ENCODE assay signal across 8 cellular contexts in genomic region chr7:148940702-148941597, GRCh38. TPM values are rescaled to one million over a fixed set of nuclear protein-coding genes. Genes with fewer than 3 reads are reported as not detected.
DNase-seq lines count a peak whose midpoint lies in the region; ATAC-seq and TF ChIP-seq lines count a peak whose summit lies in the region.

No MANE protein-coding gene starts in this region.

- H3K4me3 Mint-ChIP-seq in IgD-negative memory B cell: peak overlapping the region; percentile 94 to 99 (median 98)

- no peak for TF ChIP-seq CTCF in esophagus muscularis mucosa (IDR thresholded peaks at IDR 0.05)

- no peaks in the 10 kb centered on the region for H3K36me3 Mint-ChIP-seq in IgD-negative memory B cell

- H3K4me1 ChIP-seq in esophagus muscularis mucosa: peaks cover 5 to 17% (median 16%) of the 10 kb centered on the region in 4 donors

- under 1% methylated on average over 25 of the region's 43 CpGs for WGBS in esophagus muscularis mucosa

- H3K9me3 ChIP-seq in esophagus muscularis mucosa: no peaks in the 10 kb centered on the region

- peak overlapping the region; percentile 98 to 100 (median 99) for H3K27ac Mint-ChIP-seq in IgD-negative memory B cell

- peak overlapping the region; percentile 58 to 85 (median 79) for H3K4me3 ChIP-seq in esophagus muscularis mucosa

- peaks cover 0 to 3% (median 0%) of the 10 kb centered on the region in 3 donors for H3K9me3 Mint-ChIP-seq in IgD-negative memory B cell

- no peaks in the 10 kb centered on the region for H3K27me3 ChIP-seq in esophagus muscularis mucosa

- ATAC-seq in GM21529 (IDR thresholded peaks at IDR 0.05; ENCODE audit: unreplicated experiment): peak; percentile 57

- intact Hi-C loops in esophagus muscularis mucosa (cut with DNase I): loop anchor here (5.0 kb wide), 2 partner anchors 59 to 84 kb away; partner anchors contain the start of gene EZH2

- no peak for TF ChIP-seq EP300 in esophagus muscularis mucosa (IDR thresholded peaks at IDR 0.05)

- H3K4me1 Mint-ChIP-seq in IgD-negative memory B cell: peaks cover 3 to 19% (median 11%) of the 10 kb centered on the region in 3 donors

- H3K36me3 ChIP-seq in esophagus muscularis mucosa: no peaks in the 10 kb centered on the region

- H3K27ac ChIP-seq in esophagus muscularis mucosa (replicated peaks in 1 of 4): peak overlapping the region; percentile 85 to 88 (median 87)

- no peaks in the 10 kb centered on the region for H3K27me3 Mint-ChIP-seq in IgD-negative memory B cell

- TF ChIP-seq POLR2A in esophagus muscularis mucosa (IDR thresholded peaks at IDR 0.05; ENCODE audit: low read depth): no peak

- DNase-seq in DMS153 (lab: John Stamatoyannopoulos, UW) (peak; percentile 75), esophagus muscularis mucosa (ENCODE audit: extremely low spot score) (peak; percentile 94), myocyte (ENCODE audit: low read depth) (peak; percentile 91)
- peak; percentile 78 to 80 for DNase-seq in activated T-cell treated with anti-CD3 and anti-CD28 coated beads, Interleukin-2, amount 50 U/mL, for 48 hours
- peak; percentile 59 to 67 for DNase-seq in stimulated activated CD8-positive, alpha-beta memory T cell treated with anti-CD3 and anti-CD28 coated beads, Interleukin-7, amount 100 ng/mL, for 4 hours (ENCODE audit: low read depth in 2 of 2)

TF ChIP-seq in PFSK-1, 5 proteins besides CTCF, POLR2A, EP300 and RAD21:
- peak; percentile 79 for TF ChIP-seq POLR2AphosphoS5 (IDR thresholded peaks at IDR 0.05; ENCODE audit: low read depth, low read length)
- no peak for TF ChIP-seq FOXP2 (optimal IDR thresholded peaks at IDR 0.05; ENCODE audit: borderline replicate concordance, extremely low read depth, extremely low read length, insufficient read depth)
- TF ChIP-seq SIN3A (IDR thresholded peaks at IDR 0.05; ENCODE audit: borderline replicate concordance, insufficient read depth, low read length): peak; percentile 43; the same call in 1 of the 2 replicates
- 0 out of 4 replicates have a peak, but pooled peaks of 1 of the 2 experiments have one; percentile 4 for TF ChIP-seq REST (IDR thresholded peaks at IDR 0.05; ENCODE audit: insufficient read depth in 1 of 2, low read depth in 2 of 2, low read length in 2 of 2)
- TF ChIP-seq TAF1 (IDR thresholded peaks at IDR 0.05; ENCODE audit: borderline replicate concordance, insufficient read depth, low read length): peak; percentile 60; the same call in 1 of the 2 replicates

RNA-seq across cellular contexts. Expression of gene EZH2, which starts 56.9 kb away (rescaled TPM):
- 2.6 TPM for polyA plus RNA-seq in IgD-negative memory B cell
- 18.1 TPM for polyA plus RNA-seq in PFSK-1 (2012; ENCODE audit: insufficient read length, low read depth)
- total RNA-seq in esophagus muscularis mucosa (under 1 TPM in 3 of 4 donors, not detected in 1; 0.33 to 0.52 (median 0.45) TPM), myocyte (6.5 and 7.6 TPM in 2 replicates)
- 5.2 TPM for polyA plus RNA-seq in myocyte (2012)

Comparison
In these comparisons a context has a peak if more than half of its experiments do, and no peak if none do; other contexts are left out.
1. Peak in every context shown above with its lines: DNase-seq, ATAC-seq, H3K4me3 ChIP-seq and H3K27ac ChIP-seq.